ENCODE assay signal across 17 cellular contexts in genomic region chr9:20732118-20732517, GRCh38. TPM values are rescaled to one million over a fixed set of nuclear protein-coding genes. Genes with fewer than 3 reads are reported as not detected.
DNase-seq lines count a peak whose midpoint lies in the region; ATAC-seq and TF ChIP-seq lines count a peak whose summit lies in the region.
"Had no signal": no experiment of that assay in that cellular context is flagged by ENCODE, and none has a peak within 500 bp of the region (broad histone marks: within the 10 kb centered on the region; RNA-seq: fewer than 3 reads in every experiment).

No MANE protein-coding gene starts in this region.

- peaks cover 10% of the 10 kb centered on the region for H3K4me1 Mint-ChIP-seq in T-helper 1 cell treated with Interleukin-12 subunit alpha and Interleukin-12 subunit beta and Interleukin-4 antibody, amounts not matched to agents 30 μg/mL and 1 μg/mL, for 36 hours (ENCODE audit: low read depth)

- H3K4me3 ChIP-seq in fibroblast of pulmonary artery (replicated peaks; ENCODE audit: low read depth, low read length): no peak overlapping the region
- H3K4me3 ChIP-seq: esophagus muscularis mucosa, lung, stomach had no signal

- ATAC-seq in GM18870 (IDR thresholded peaks at IDR 0.05; ENCODE audit: unreplicated experiment): no peak
- ATAC-seq: activated naive CD4-positive, alpha-beta T cell treated with anti-CD3 and anti-CD28 coated beads, Interleukin-2, amount 50 U/mL, for 72 hours had no signal

- no peak for TF ChIP-seq CTCF in fibroblast of pulmonary artery (IDR thresholded peaks at IDR 0.05; ENCODE audit: low read length, missing control alignments)

- DNase-seq in T-helper 1 cell (no peak), RPMI7951 (ENCODE audit: low read depth) (peak; percentile 61), fibroblast of pulmonary artery (ENCODE audit: low read depth) (peak; percentile 86), ACHN (no peak), foreskin melanocyte (no peak), NCI-H1930 (lab: John Stamatoyannopoulos, UW) (no peak)
- DNase-seq: activated CD8-positive, alpha-beta memory T cell treated with anti-CD3 and anti-CD28 coated beads, Interleukin-2, amount 50 U/mL, for 48 hours; Caco-2; MV-4-11; NCI-H2171; small intestine; stomach had no signal

- no peaks in the 10 kb centered on the region for H3K27me3 Mint-ChIP-seq in T-helper 1 cell treated with Interleukin-12 subunit alpha and Interleukin-12 subunit beta and Interleukin-4 antibody, amounts not matched to agents 30 μg/mL and 1 μg/mL, for 36 hours (ENCODE audit: low read depth)

- H3K4me3 Mint-ChIP-seq in T-helper 1 cell treated with Interleukin-12 subunit alpha and Interleukin-12 subunit beta and Interleukin-4 antibody, amounts not matched to agents 30 μg/mL and 1 μg/mL, for 36 hours: no peak overlapping the region

- H3K36me3 Mint-ChIP-seq in T-helper 1 cell treated with Interleukin-12 subunit alpha and Interleukin-12 subunit beta and Interleukin-4 antibody, amounts not matched to agents 30 μg/mL and 1 μg/mL, for 36 hours (ENCODE audit: low read depth): peaks cover 10% of the 10 kb centered on the region

- H3K9me3 Mint-ChIP-seq in T-helper 1 cell treated with Interleukin-12 subunit alpha and Interleukin-12 subunit beta and Interleukin-4 antibody, amounts not matched to agents 30 μg/mL and 1 μg/mL, for 36 hours: no peaks in the 10 kb centered on the region
- H3K9me3 Mint-ChIP-seq: activated naive CD4-positive, alpha-beta T cell treated with anti-CD3 and anti-CD28 coated beads, Interleukin-2, amount 50 U/mL, for 72 hours had no signal

- in situ Hi-C loops in ACHN (cut with HindIII; ENCODE audit: low pct_ligation_motif_present, low pct_unique_long_range_greater_than_20kb, low sequenced_read_pairs): no loop called here

- H3K27ac Mint-ChIP-seq in T-helper 1 cell treated with Interleukin-12 subunit alpha and Interleukin-12 subunit beta and Interleukin-4 antibody, amounts not matched to agents 30 μg/mL and 1 μg/mL, for 36 hours: peak overlapping the region; percentile 18
- H3K27ac Mint-ChIP-seq: activated naive CD4-positive, alpha-beta T cell treated with anti-CD3 and anti-CD28 coated beads, Interleukin-2, amount 50 U/mL, for 72 hours had no signal

RNA-seq across cellular contexts. Expression of gene FOCAD, which starts 48.1 kb away (rescaled TPM):
- total RNA-seq in RPMI7951 (2014; rRNA removed; shearing (Covaris generic)): 44.2 and 54.1 TPM in 2 replicates

Comparison
In these comparisons a context has a peak if more than half of its experiments do, and no peak if none do; other contexts are left out.
1. DNase-seq: peak in RPMI7951 (single experiment) and fibroblast of pulmonary artery (single experiment); none in T-helper 1 cell (0 of 5), ACHN (single experiment), foreskin melanocyte (single experiment) and NCI-H1930 (0 of 2).